8 cellular contexts compared by ENCODE assay signal in genomic region chr17:38349097-38349904, GRCh38. TPM values are rescaled to one million over a fixed set of nuclear protein-coding genes. Genes with fewer than 3 reads are reported as not detected.
A peak's percentile ranks its signal among the peaks of the same experiment; 100 is the strongest.
DNase-seq lines count a peak whose midpoint lies in the region; ATAC-seq, FAIRE-seq and TF ChIP-seq lines count a peak whose summit lies in the region.

No MANE protein-coding gene starts in this region.

- peaks cover 0 to 15% of the 10 kb centered on the region in 2 experiments; a peak in 2 of 4 replicates for H3K79me2 ChIP-seq in H1 (ENCODE audit: control insufficient read depth in 1 of 2, insufficient read depth in 2 of 2, low read length in 2 of 2)

- intact Hi-C loops in CD8-positive, alpha-beta T cell (cut with DNase I, micrococcal nuclease) = loop anchor here (1.0 to 5.0 kb wide), 2 partner anchors 65 to 138 kb away; no protein-coding TSS in a partner anchor

- H3K4me1 ChIP-seq in CD8-positive, alpha-beta T cell (ENCODE audit: insufficient read depth, low read length) = peaks cover 15% of the 10 kb centered on the region
- H3K4me1 ChIP-seq in H1 (replicated peaks in 1 of 4; ENCODE audit: control insufficient read depth in 3 of 4, insufficient read depth in 4 of 4, low read length in 3 of 4) = peaks cover 0 to 13% (median 4%) of the 10 kb centered on the region in 4 experiments; a peak in 5 of 7 replicates

- H3K9me3 Mint-ChIP-seq in CD8-positive, alpha-beta T cell = no peaks in the 10 kb centered on the region

- H3K14ac ChIP-seq in H1 (ENCODE audit: insufficient read length) = no peak overlapping the region

- H3K27me3 Mint-ChIP-seq in CD8-positive, alpha-beta T cell (ENCODE audit: low read depth) = peaks cover 2% of the 10 kb centered on the region

- peaks cover 6% of the 10 kb centered on the region for H3K36me3 Mint-ChIP-seq in CD8-positive, alpha-beta T cell

- H3K23ac ChIP-seq in H1 (ENCODE audit: insufficient read length) = no peak overlapping the region

- no peak overlapping the region for H2BK15ac ChIP-seq in H1 (ENCODE audit: low read length)

- CTCF ChIA-PET in CD8-positive, alpha-beta T cell (lab: Charles Lee) = interaction anchor here (0.6 to 13.8 kb wide), 32 partner anchors 9 to 318 kb away, joined by 3 to 320 read pairs (median 6); no protein-coding TSS in a partner anchor
- CTCF ChIA-PET in H1 (lab: Charles Lee; ENCODE audit: partially characterized antibody) = interaction anchor here (0.6 to 25.7 kb wide), 34 partner anchors 9 to 209 kb away, joined by 3 to 400 read pairs (median 5); partner anchors contain the start of gene ARHGAP23

- H3K9me3 ChIP-seq in CD8-positive, alpha-beta T cell (ENCODE audit: low read length) = no peaks in the 10 kb centered on the region
- H3K9me3 ChIP-seq in H1 (ENCODE audit: insufficient read depth in 2 of 2, low read depth in 1 of 2, low read length in 1 of 2) = no peaks in the 10 kb centered on the region

- H2BK20ac ChIP-seq in H1 (ENCODE audit: low read length) = no peak overlapping the region

- H3K4me3 Mint-ChIP-seq in CD8-positive, alpha-beta T cell = no peak overlapping the region

- no peak overlapping the region for H3K4ac ChIP-seq in H1 (replicated peaks; ENCODE audit: insufficient read length, low read depth, low read length)

- no peak overlapping the region for H2AFZ ChIP-seq in H1 (ENCODE audit: low read length)

- no peak overlapping the region for H3K18ac ChIP-seq in H1 (ENCODE audit: extremely low read depth, low read length)

- H2BK5ac ChIP-seq in H1 (ENCODE audit: low read depth, low read length) = no peak overlapping the region

- TF ChIP-seq CTCF in CD8-positive, alpha-beta T cell (IDR thresholded peaks at IDR 0.05) = peak; percentile 73
- peak; percentile 87 to 97 (median 88) for TF ChIP-seq CTCF in H1 (IDR thresholded peaks at IDR 0.05; ENCODE audit: control extremely low read depth in 1 of 3, insufficient read depth in 1 of 3, low read depth in 1 of 3, low read length in 3 of 3)

- H3K27ac Mint-ChIP-seq in CD8-positive, alpha-beta T cell = no peak overlapping the region

- no peak overlapping the region for H3K9ac ChIP-seq in H1 (replicated peaks in 1 of 4; ENCODE audit: extremely low read depth in 1 of 4, low read depth in 3 of 4, low read length in 3 of 4)

- POLR2A ChIA-PET in CD8-positive, alpha-beta T cell (lab: Charles Lee) = interaction anchor here (1.0 to 1.9 kb wide), 4 partner anchors 10 to 65 kb away, joined by 3 to 15 read pairs (median 3); no protein-coding TSS in a partner anchor
- POLR2A ChIA-PET in H1 (lab: Charles Lee; ENCODE audit: partially characterized antibody) = interaction anchor here (0.8 to 8.9 kb wide), 12 partner anchors 8 to 68 kb away, joined by 3 to 70 read pairs (median 4); no protein-coding TSS in a partner anchor

- no peaks in the 10 kb centered on the region for H3K36me3 ChIP-seq in CD8-positive, alpha-beta T cell (ENCODE audit: insufficient read depth, low read length)
- H3K36me3 ChIP-seq in H1 (ENCODE audit: control insufficient read depth in 2 of 4, insufficient read depth in 4 of 4, low read length in 3 of 4) = no peaks in the 10 kb centered on the region

- no peak; a peak in 1 of 3 replicates for TF ChIP-seq EP300 in H1 (IDR thresholded peaks at IDR 0.05; ENCODE audit: borderline replicate concordance in 1 of 2, low read depth in 2 of 2, low read length in 2 of 2)

- peaks cover 6% of the 10 kb centered on the region; the same call in 1 of the 2 replicates for H3K79me1 ChIP-seq in H1 (ENCODE audit: low read depth, low read length)

- peaks cover 25% of the 10 kb centered on the region for H3K4me1 Mint-ChIP-seq in CD8-positive, alpha-beta T cell (ENCODE audit: low read depth)

- no peak overlapping the region for H3K56ac ChIP-seq in H1 (replicated peaks; ENCODE audit: insufficient read length, low read depth, low read length)

- no peak for TF ChIP-seq POLR2A in H1 (IDR thresholded peaks at IDR 0.05; ENCODE audit: control extremely low read depth in 1 of 2, low read depth in 2 of 2, low read length in 2 of 2)

- TF ChIP-seq RAD21 in H1 (IDR thresholded peaks at IDR 0.05 in 1 of 2, conservative IDR thresholded peaks at IDR 0.05 in 1 of 2; ENCODE audit: low read depth in 2 of 2, low read length in 2 of 2) = peak; percentile 79 to 88

- peaks cover 5 to 10% of the 10 kb centered on the region in 2 experiments for H4K20me1 ChIP-seq in H1 (replicated peaks in 1 of 2; ENCODE audit: control insufficient read depth in 1 of 2, insufficient read depth in 2 of 2, low read length in 2 of 2)

- DNase-seq in CD8-positive, alpha-beta T cell = peak; percentile 76 to 89 (median 82)
- DNase-seq in HuH-7 (ENCODE audit: low spot score) (peak; percentile 75), H1 (ENCODE audit: low read depth in 1 of 2, low spot score in 2 of 2) (peak; percentile 67 to 93), midbrain (lab: John Stamatoyannopoulos, UW) (peak; percentile 89)
- peak; percentile 66 for DNase-seq in NK-92 treated with Interleukin-12 subunit alpha and Interleukin-12 subunit beta, amount 100 ng/mL, for 24 hours (lab: John Stamatoyannopoulos, UW)
- peak; percentile 60 to 70 for DNase-seq in activated CD8-positive, alpha-beta memory T cell treated with anti-CD3 and anti-CD28 coated beads for 1 hour (ENCODE audit: extremely low read depth in 1 of 2, low read depth in 1 of 2)
- DNase-seq in stimulated activated CD8-positive, alpha-beta memory T cell treated with anti-CD3 and anti-CD28 coated beads, Interleukin-4, amount 100 ng/mL, for 1 hour (ENCODE audit: low read depth in 2 of 2, low spot score in 1 of 2) = peak; percentile 59 to 68

- H3K4me3 ChIP-seq in CD8-positive, alpha-beta T cell (ENCODE audit: low read depth, low read length) = no peak overlapping the region
- no peak overlapping the region for H3K4me3 ChIP-seq in H1 (ENCODE audit: extremely low read depth in 1 of 4, insufficient read depth in 2 of 4, low read depth in 3 of 4, low read length in 4 of 4)

- no peak overlapping the region for H4K5ac ChIP-seq in H1 (ENCODE audit: insufficient read length, low read depth, low read length)

- no peak overlapping the region for H2BK120ac ChIP-seq in H1 (replicated peaks; ENCODE audit: low read depth, low read length)

- H2AK5ac ChIP-seq in H1 (ENCODE audit: low read depth, low read length) = 0 out of 2 replicates have a peak overlapping the region, but pooled peaks have one; percentile 46

- no peak overlapping the region for H3K27ac ChIP-seq in CD8-positive, alpha-beta T cell (ENCODE audit: low read depth, low read length)
- no peak overlapping the region for H3K27ac ChIP-seq in H1 (ENCODE audit: low read depth, low read length)

- H3K4me2 ChIP-seq in H1 (ENCODE audit: insufficient read depth in 1 of 2, low read depth in 2 of 2, low read length in 2 of 2) = no peak overlapping the region

- no peaks in the 10 kb centered on the region for H3K27me3 ChIP-seq in CD8-positive, alpha-beta T cell (ENCODE audit: insufficient read depth, low read length)
- H3K27me3 ChIP-seq in H1 (replicated peaks in 1 of 4; ENCODE audit: control insufficient read depth in 3 of 4, extremely low read depth in 1 of 4, insufficient read depth in 3 of 4, low read length in 3 of 4) = no peaks in the 10 kb centered on the region; a peak in 1 of 7 replicates

- peaks cover 13% of the 10 kb centered on the region for H3K23me2 ChIP-seq in H1 (ENCODE audit: low read depth, low read length)

- 41% methylated on average over 10 of the region's 10 CpGs; no CpG with 5 or more reads in 1 of the 2 experiments for WGBS in H1 (ENCODE audit: extremely low coverage in 1 of 2, insufficient coverage in 1 of 2, insufficient read length in 1 of 2, insufficient replicate concordance in 2 of 2, low coverage in 1 of 2, low lambda C conversion rate in 2 of 2, missing lambda C conversion rate in 1 of 2), 2 experiments

- H4K8ac ChIP-seq in H1 (ENCODE audit: extremely low read depth, insufficient read depth, low read length) = no peak overlapping the region; the same call in 1 of the 2 replicates

- no peak overlapping the region for H2BK12ac ChIP-seq in H1 (ENCODE audit: low read depth, low read length)

- H4K91ac ChIP-seq in H1 (replicated peaks; ENCODE audit: insufficient read length, low read length) = no peak overlapping the region

- no peak for FAIRE-seq in H1 (lab: Jason Lieb, UNC)

- peak; percentile 59 for ATAC-seq in CD8-positive, alpha-beta T cell
- no peak for ATAC-seq in GM21529 (IDR thresholded peaks at IDR 0.05; ENCODE audit: unreplicated experiment)

RNA-seq across cellular contexts. Expression of gene SOCS7, which starts 2.3 kb away (rescaled TPM):
- 10 to 100 TPM; 10.6 to 11.4 TPM for total RNA-seq in CD8-positive, alpha-beta T cell
- total RNA-seq in H1 (2021; fragmentation: NEBNext Ultra II Directional; extraction: Animal tissue kit (Norgen Biotek cat#: 25700)) = 26.9 and 28.2 TPM in 2 replicates
- polyA plus RNA-seq in H1 (2011; rRNA removed) = 12.8 and 13.5 TPM in 2 replicates
- polyA plus RNA-seq in H1 (2011; cell fraction: cytosol; rRNA removed) = 13.7 TPM
- polyA plus RNA-seq in H1 (2011; cell fraction: nucleus; rRNA removed) = 17.6 TPM
- 14.6 to 20.9 TPM (median 19.2 TPM) in 4 replicates for polyA plus RNA-seq in H1 (2012, experiment 1 of 2)
- polyA plus RNA-seq in H1 (2012, experiment 2 of 2) = 6.9 TPM
- polyA plus RNA-seq in H1 (2013, experiment 1 of 2) = 9.7 TPM
- 10.4 TPM for polyA plus RNA-seq in H1 (2013, experiment 2 of 2)
- 36.2 and 39.2 TPM in 2 replicates for polyA minus RNA-seq in H1 (2011; rRNA and poly(A)+ RNA removed)
- polyA minus RNA-seq in H1 (2011; cell fraction: cytosol; rRNA and poly(A)+ RNA removed) = 15.3 TPM
- 18.1 TPM for polyA minus RNA-seq in H1 (2011; cell fraction: nucleus; rRNA and poly(A)+ RNA removed)

RNA-seq across cellular contexts. Expression of gene GPR179, which starts 5.5 kb away (rescaled TPM):
- total RNA-seq in CD8-positive, alpha-beta T cell = under 1 TPM in 1 of 2 experiments, not detected in 1; 0.56 TPM
- 0.07 and 0.13 TPM in 2 replicates for total RNA-seq in H1 (2021; fragmentation: NEBNext Ultra II Directional; extraction: Animal tissue kit (Norgen Biotek cat#: 25700))
- 0.02 and 0.03 TPM in 2 replicates for polyA plus RNA-seq in H1 (2011; rRNA removed)
- 0.01 TPM for polyA plus RNA-seq in H1 (2011; cell fraction: cytosol; rRNA removed)
- polyA plus RNA-seq in H1 (2011; cell fraction: nucleus; rRNA removed) = 0.19 TPM
- polyA plus RNA-seq in H1 (2012, experiment 1 of 2) = 0.04 to 0.07 TPM (median 0.05 TPM) in 4 replicates
- polyA plus RNA-seq in H1 (2012, experiment 2 of 2) = not detected
- 0.02 TPM for polyA plus RNA-seq in H1 (2013, experiment 1 of 2)
- polyA plus RNA-seq in H1 (2013, experiment 2 of 2) = 0.02 TPM
- 0.02 and 0.09 TPM in 2 replicates for polyA minus RNA-seq in H1 (2011; rRNA and poly(A)+ RNA removed)
- polyA minus RNA-seq in H1 (2011; cell fraction: cytosol; rRNA and poly(A)+ RNA removed) = not detected
- polyA minus RNA-seq in H1 (2011; cell fraction: nucleus; rRNA and poly(A)+ RNA removed) = not detected

RNA-seq across cellular contexts. Expression of gene MRPL45, which starts 52.3 kb away (rescaled TPM):
- total RNA-seq in CD8-positive, alpha-beta T cell = 10 to 100 TPM; 15.4 TPM
- 70.1 and 71.7 TPM in 2 replicates for total RNA-seq in H1 (2021; fragmentation: NEBNext Ultra II Directional; extraction: Animal tissue kit (Norgen Biotek cat#: 25700))
- polyA plus RNA-seq in H1 (2011; rRNA removed) = 47.6 and 65.6 TPM in 2 replicates
- 77.9 TPM for polyA plus RNA-seq in H1 (2011; cell fraction: cytosol; rRNA removed)
- 50.2 TPM for polyA plus RNA-seq in H1 (2011; cell fraction: nucleus; rRNA removed)
- polyA plus RNA-seq in H1 (2012, experiment 1 of 2) = 59.8 to 79.6 TPM (median 62.9 TPM) in 4 replicates
- 28.4 TPM for polyA plus RNA-seq in H1 (2012, experiment 2 of 2)
- 70.2 TPM for polyA plus RNA-seq in H1 (2013, experiment 1 of 2)
- 69.7 TPM for polyA plus RNA-seq in H1 (2013, experiment 2 of 2)
- 72.6 and 101 TPM in 2 replicates for polyA minus RNA-seq in H1 (2011; rRNA and poly(A)+ RNA removed)
- 26.2 TPM for polyA minus RNA-seq in H1 (2011; cell fraction: cytosol; rRNA and poly(A)+ RNA removed)
- polyA minus RNA-seq in H1 (2011; cell fraction: nucleus; rRNA and poly(A)+ RNA removed) = 31.4 TPM
